ENCODE assay signal across 8 cellular contexts in genomic region chr4:8964201-8964788, GRCh38.
DNase-seq lines count a peak whose midpoint lies in the region; ATAC-seq, FAIRE-seq and TF ChIP-seq lines count a peak whose summit lies in the region.
"Not testable (repeated sequence)": the region's sequence is repeated elsewhere in the genome, so short reads cannot be mapped to it uniquely, and the experiment has no call there.

No MANE protein-coding gene starts in this region.

- not testable (repeated sequence) for H4K8ac ChIP-seq in neuronal stem cell (ENCODE audit: low read depth, low read length)

- H3K79me1 ChIP-seq in neuronal stem cell (ENCODE audit: low read depth, low read length) = not testable (repeated sequence)

- not testable (repeated sequence) for H3K27ac Mint-ChIP-seq in glutamatergic neuron (ENCODE audit: unreplicated experiment)

- peak overlapping the region; percentile 25 for H3K4me3 ChIP-seq in WERI-Rb-1 (ENCODE audit: low read depth, low read length)
- H3K4me3 ChIP-seq in body of pancreas = not testable (repeated sequence)
- peak overlapping the region in 1 of 2 donors; percentile 76 for H3K4me3 ChIP-seq in neuronal stem cell (ENCODE audit: low read length in 2 of 2)

- DNase-seq in HUDEP-2 (lab: John Stamatoyannopoulos, UW; ENCODE audit: unreplicated experiment in 76 of 76) (peak in 41 of 76 experiments; percentile 1 to 61 (median 18)), WERI-Rb-1 (peak; percentile 41), body of pancreas (peak; percentile 15 to 55 (median 24)), glutamatergic neuron (peak; percentile 42), iPS-NIHi11 (ENCODE audit: low spot score) (peak; percentile 23), urothelium cell line (ENCODE audit: low spot score) (peak; percentile 14)
- not testable (repeated sequence) for DNase-seq in neuronal stem cell (ENCODE audit: low spot score)
- DNase-seq in stimulated activated CD8-positive, alpha-beta memory T cell treated with anti-CD3 and anti-CD28 coated beads, Interleukin-4, amount 100 ng/mL, for 48 hours = peak; percentile 24

- H2BK120ac ChIP-seq in neuronal stem cell (ENCODE audit: low read depth, low read length) = not testable (repeated sequence)

- H3K14ac ChIP-seq in neuronal stem cell (ENCODE audit: low read length) = not testable (repeated sequence)

- H3K36me3 ChIP-seq in WERI-Rb-1; body of pancreas (replicated peaks in 1 of 2; ENCODE audit: insufficient read depth in 1 of 2, low read depth in 2 of 2); neuronal stem cell (replicated peaks in 1 of 2; ENCODE audit: control insufficient read depth in 2 of 2, insufficient read depth in 2 of 2, low read length in 2 of 2): not testable (repeated sequence)

- H3K9ac ChIP-seq in neuronal stem cell (ENCODE audit: low read depth, low read length, poor library complexity) = not testable (repeated sequence)

- H3K27me3 Mint-ChIP-seq in glutamatergic neuron (ENCODE audit: unreplicated experiment) = not testable (repeated sequence)

- not testable (repeated sequence) for H3K4me1 ChIP-seq in body of pancreas; neuronal stem cell (ENCODE audit: control insufficient read depth in 2 of 2, insufficient read depth in 1 of 2, low read depth in 1 of 2, low read length in 2 of 2)

- not testable (repeated sequence) for H3K9me3 ChIP-seq in WERI-Rb-1 (ENCODE audit: severe bottlenecking); body of pancreas; neuronal stem cell (replicated peaks in 1 of 2; ENCODE audit: control insufficient read depth in 2 of 2, insufficient read depth in 1 of 2, low read depth in 1 of 2, low read length in 2 of 2)

- peaks cover 31% of the 10 kb centered on the region for H3K27me3 ChIP-seq in WERI-Rb-1 (ENCODE audit: insufficient read depth, low read depth, severe bottlenecking)
- not testable (repeated sequence) for H3K27me3 ChIP-seq in body of pancreas; neuronal stem cell (ENCODE audit: control insufficient read depth in 3 of 3, insufficient read depth in 3 of 3, low read depth in 1 of 3, low read length in 3 of 3)

- H3K23ac ChIP-seq in neuronal stem cell (ENCODE audit: low read depth, low read length, poor library complexity) = not testable (repeated sequence)

- TF ChIP-seq CTCF in WERI-Rb-1 (IDR thresholded peaks at IDR 0.05; ENCODE audit: low read depth, low read length); body of pancreas (IDR thresholded peaks at IDR 0.05); glutamatergic neuron (IDR thresholded peaks at IDR 0.05; ENCODE audit: partially characterized antibody, unreplicated experiment): not testable (repeated sequence)

- not testable (repeated sequence) for FAIRE-seq in urothelium cell line (lab: Jason Lieb, UNC)

- H2BK15ac ChIP-seq in neuronal stem cell (ENCODE audit: low read length) = not testable (repeated sequence)

- not testable (repeated sequence) for H2BK5ac ChIP-seq in neuronal stem cell (ENCODE audit: low read length)

- peak overlapping the region; percentile 48 for H3K18ac ChIP-seq in neuronal stem cell (ENCODE audit: low read length)

- H2BK12ac ChIP-seq in neuronal stem cell (ENCODE audit: low read length) = not testable (repeated sequence)

- H3K4me2 ChIP-seq in neuronal stem cell (ENCODE audit: insufficient read depth, low read length, poor library complexity, severe bottlenecking) = peak overlapping the region; percentile 57

- H3K9me3 Mint-ChIP-seq in glutamatergic neuron (ENCODE audit: unreplicated experiment) = not testable (repeated sequence)

- H3K4ac ChIP-seq in neuronal stem cell (ENCODE audit: low read length) = not testable (repeated sequence)

- not testable (repeated sequence) for ATAC-seq in body of pancreas

- H3K27ac ChIP-seq in WERI-Rb-1; body of pancreas; neuronal stem cell (replicated peaks; ENCODE audit: low read length): not testable (repeated sequence)

- H3K4me3 Mint-ChIP-seq in glutamatergic neuron (ENCODE audit: unreplicated experiment) = not testable (repeated sequence)

- 7 to 13% methylated on average over 12 to 37 of the region's 40 CpGs for WGBS in body of pancreas, 2 donors
- WGBS in neuronal stem cell (ENCODE audit: extremely low coverage in 2 of 2, insufficient read length in 2 of 2, insufficient replicate concordance in 1 of 2), 2 donors = no CpG with 5 or more reads among the region's 40 CpGs

- TF ChIP-seq POLR2A in body of pancreas (IDR thresholded peaks at IDR 0.05) = not testable (repeated sequence)

- not testable (repeated sequence) for H3K4me1 Mint-ChIP-seq in glutamatergic neuron (ENCODE audit: low read depth, unreplicated experiment)

- not testable (repeated sequence) for H2AFZ ChIP-seq in neuronal stem cell (ENCODE audit: low read length)

- intact Hi-C loops in body of pancreas (cut with DNase I) = not testable (repeated sequence)

- H3K36me3 Mint-ChIP-seq in glutamatergic neuron (ENCODE audit: unreplicated experiment) = not testable (repeated sequence)

- not testable (repeated sequence) for H2AK5ac ChIP-seq in neuronal stem cell (ENCODE audit: low read depth, low read length)

- not testable (repeated sequence) for H4K91ac ChIP-seq in neuronal stem cell (ENCODE audit: low read depth, low read length, poor library complexity)
